In the genomic region with DNA sequence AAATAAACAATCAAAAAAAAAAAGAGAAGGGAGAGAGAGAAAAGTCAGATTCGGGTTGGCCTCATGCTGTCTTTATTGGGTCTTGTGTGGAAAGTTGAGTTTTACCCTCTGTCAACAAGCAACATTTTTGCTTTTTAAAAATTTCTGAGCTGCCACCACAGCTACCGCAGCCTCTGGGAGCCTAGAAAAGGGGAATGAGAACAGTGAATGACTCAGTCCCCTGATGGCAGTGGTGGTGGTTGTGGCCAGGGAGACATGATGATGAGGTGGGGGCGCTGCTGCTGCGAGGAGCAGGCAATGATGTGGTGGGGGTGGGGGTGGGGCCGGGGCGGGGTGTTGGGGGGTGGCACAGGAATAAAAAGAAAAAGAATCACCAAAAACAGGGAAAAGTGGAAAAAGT, we compare ENCODE assay signal across 27 cellular contexts. TPM values are rescaled to one million over a fixed set of nuclear protein-coding genes. Genes with fewer than 3 reads are reported as not detected.
"Had no signal": no experiment of that assay in that cellular context is flagged by ENCODE, and none has a peak within 500 bp of the region (broad histone marks: within the 10 kb centered on the region; RNA-seq: fewer than 3 reads in every experiment).

No MANE protein-coding gene starts in this region.

- H3K4me3 ChIP-seq: adrenal gland, ascending aorta, gastroesophageal sphincter, tibial artery had no signal

- H3K36me3 ChIP-seq: adrenal gland, ascending aorta, gastroesophageal sphincter, tibial artery had no signal

- H3K9me3 ChIP-seq: adrenal gland, ascending aorta, gastroesophageal sphincter, tibial artery had no signal

- H3K27ac ChIP-seq: adrenal gland, ascending aorta, gastroesophageal sphincter, tibial artery had no signal

- H3K27me3 ChIP-seq: adrenal gland, ascending aorta, gastroesophageal sphincter, tibial artery had no signal

- H3K4me1 ChIP-seq: adrenal gland, ascending aorta, gastroesophageal sphincter, tibial artery had no signal

- DNase-seq: activated CD4-positive, alpha-beta T cell treated with anti-CD3 and anti-CD28 coated beads, Interleukin-2, amount 50 U/mL, for 4 hours; activated CD8-positive, alpha-beta memory T cell treated with anti-CD3 and anti-CD28 coated beads for 24 hours; activated CD8-positive, alpha-beta memory T cell treated with anti-CD3 and anti-CD28 coated beads, Interleukin-2, amount 50 U/mL, for 4 hours; activated naive CD4-positive, alpha-beta T cell; activated T-cell treated with anti-CD3 and anti-CD28 coated beads, Interleukin-2, amount 50 U/mL, for 4 hours; adrenal gland; central memory CD4-positive, alpha-beta T cell; dermis blood vessel endothelial cell; effector memory CD4-positive, alpha-beta T cell; head of caudate nucleus; hypothalamus; left ventricle myocardium superior; mammary epithelial cell; midbrain; natural killer cell; small intestine; stimulated activated CD4-positive, alpha-beta T cell treated with anti-CD3 and anti-CD28 coated beads, Interleukin-2, amount 100 ng/mL, for 24 hours; stimulated activated naive CD8-positive, alpha-beta T cell treated with anti-CD3 and anti-CD28 coated beads, Interleukin-15, amount 100 ng/mL, for 72 hours; tibial artery had no signal

RNA-seq across cellular contexts. Expression of a gene that starts 54.4 kb away (rescaled TPM):
- total RNA-seq: activated T-helper 2 cell treated with anti-CD3 and anti-CD28 coated beads, Interferon-gamma antibody, Interleukin-2, Interleukin-4, amounts not matched to agents 10 μg/mL and 5 μg/mL and 100 μg/mL, durations not matched to agents 14 hours and 24 hours and 36 hours; ascending aorta; dermis blood vessel endothelial cell; gastroesophageal sphincter; left ventricle myocardium superior; mammary epithelial cell; natural killer cell; osteoblast; posterior vena cava; renal cortical epithelial cell; sciatic nerve; urinary bladder had no signal
